31 cellular contexts compared by ENCODE assay signal in genomic region chr5:154455585-154455984, GRCh38. TPM values are rescaled to one million over a fixed set of nuclear protein-coding genes. Genes with fewer than 3 reads are reported as not detected.
"Had no signal": no experiment of that assay in that cellular context is flagged by ENCODE, and none has a peak within 500 bp of the region (broad histone marks: within the 10 kb centered on the region; RNA-seq: fewer than 3 reads in every experiment).

No MANE protein-coding gene starts in this region.

- H3K9me3 Mint-ChIP-seq: natural killer cell; nephron; neural progenitor cell; stimulated activated effector memory CD8-positive, alpha-beta T cell treated with anti-CD3 and anti-CD28 coated beads, Interleukin-12 subunit alpha, Interleukin-12 subunit beta, amount 100 ng/mL, for 72 hours; stimulated activated naive B cell treated with anti-CD40 and anti-IgM and Interleukin-4, amounts not matched to agents 10 μg/mL and 1 μg/mL and 100 μg/mL, for 72 hours; stimulated activated naive CD8-positive, alpha-beta T cell treated with anti-CD3 and anti-CD28 coated beads, Interleukin-15, Interleukin-2, amounts not matched to agents 100 ng/mL and 50 ng/mL, for 24 hours; type B pancreatic cell had no signal

- ATAC-seq: naive thymus-derived CD4-positive, alpha-beta T cell; natural killer cell; psoas muscle; right cardiac atrium; sciatic nerve; stimulated activated effector memory CD8-positive, alpha-beta T cell treated with anti-CD3 and anti-CD28 coated beads, Interleukin-12 subunit alpha, Interleukin-12 subunit beta, amount 100 ng/mL, for 72 hours; stimulated activated naive B cell treated with anti-CD40 and anti-IgM and Interleukin-4, amounts not matched to agents 10 μg/mL and 1 μg/mL and 100 μg/mL, for 72 hours; upper lobe of right lung had no signal

- H3K27ac Mint-ChIP-seq: natural killer cell; nephron; neural progenitor cell; progenitor cell of endocrine pancreas; stimulated activated effector memory CD8-positive, alpha-beta T cell treated with anti-CD3 and anti-CD28 coated beads, Interleukin-12 subunit alpha, Interleukin-12 subunit beta, amount 100 ng/mL, for 72 hours; stimulated activated naive B cell treated with anti-CD40 and anti-IgM and Interleukin-4, amounts not matched to agents 10 μg/mL and 1 μg/mL and 100 μg/mL, for 72 hours; stimulated activated naive CD8-positive, alpha-beta T cell treated with anti-CD3 and anti-CD28 coated beads, Interleukin-15, Interleukin-2, amounts not matched to agents 100 ng/mL and 50 ng/mL, for 24 hours; type B pancreatic cell had no signal

- H3K4me3 Mint-ChIP-seq: naive thymus-derived CD4-positive, alpha-beta T cell; natural killer cell; nephron; neural progenitor cell; stimulated activated effector memory CD8-positive, alpha-beta T cell treated with anti-CD3 and anti-CD28 coated beads, Interleukin-12 subunit alpha, Interleukin-12 subunit beta, amount 100 ng/mL, for 72 hours; stimulated activated naive B cell treated with anti-CD40 and anti-IgM and Interleukin-4, amounts not matched to agents 10 μg/mL and 1 μg/mL and 100 μg/mL, for 72 hours; stimulated activated naive CD8-positive, alpha-beta T cell treated with anti-CD3 and anti-CD28 coated beads, Interleukin-15, Interleukin-2, amounts not matched to agents 100 ng/mL and 50 ng/mL, for 24 hours; type B pancreatic cell had no signal

- DNase-seq: naive thymus-derived CD4-positive, alpha-beta T cell; natural killer cell; occipital lobe; ovary; posterior cingulate gyrus; psoas muscle; right cardiac atrium; spleen; stimulated activated CD4-positive, alpha-beta T cell treated with anti-CD3 and anti-CD28 coated beads, Interleukin-12 subunit alpha, Interleukin-12 subunit beta, amount 100 ng/mL, for 4 hours; stimulated activated CD4-positive, alpha-beta T cell treated with anti-CD3 and anti-CD28 coated beads, Interleukin-1b, Interleukin-23, amount 100 ng/mL, for 48 hours; stimulated activated CD4-positive, alpha-beta T cell treated with anti-CD3 and anti-CD28 coated beads, Interleukin-2, amount 100 ng/mL, for 48 hours; stimulated activated CD4-positive, alpha-beta T cell treated with anti-CD3 and anti-CD28 coated beads, Interleukin-4, amount 100 ng/mL, for 24 hours; stimulated activated naive B cell treated with anti-CD40 and anti-IgM and Interleukin-4, amounts not matched to agents 10 μg/mL and 1 μg/mL and 100 μg/mL, for 72 hours; stimulated activated naive CD4-positive, alpha-beta T cell treated with Interleukin-2 at 50 U/mL for 16 hours; stomach; thyroid gland; upper lobe of right lung had no signal

- H3K27me3 Mint-ChIP-seq: naive thymus-derived CD4-positive, alpha-beta T cell; progenitor cell of endocrine pancreas; stimulated activated naive B cell treated with anti-CD40 and anti-IgM and Interleukin-4, amounts not matched to agents 10 μg/mL and 1 μg/mL and 100 μg/mL, for 72 hours; stimulated activated naive CD8-positive, alpha-beta T cell treated with anti-CD3 and anti-CD28 coated beads, Interleukin-15, Interleukin-2, amounts not matched to agents 100 ng/mL and 50 ng/mL, for 24 hours; type B pancreatic cell had no signal

RNA-seq across cellular contexts. Expression of gene HAND1, which starts 22.4 kb away (rescaled TPM):
- total RNA-seq: naive thymus-derived CD4-positive, alpha-beta T cell; natural killer cell; occipital lobe; osteoblast; ovary; psoas muscle; renal cortical epithelial cell; sciatic nerve; spleen; subcutaneous adipose tissue; temporal lobe; thoracic aorta; thyroid gland; tibial nerve; upper lobe of right lung; vagina had no signal
